25 cellular contexts compared by ENCODE assay signal in genomic region chr10:120368927-120369326, GRCh38.
"Had no signal": no experiment of that assay in that cellular context is flagged by ENCODE, and none has a peak within 500 bp of the region (broad histone marks: within the 10 kb centered on the region; RNA-seq: fewer than 3 reads in every experiment).

No MANE protein-coding gene starts in this region.

- H3K4me1 ChIP-seq: pancreas, prostate gland, right lobe of liver, sigmoid colon, stomach, testis, tibial artery, transverse colon, upper lobe of right lung, uterus had no signal

- ATAC-seq: naive thymus-derived CD8-positive, alpha-beta T cell; natural killer cell treated with Interleukin-12 subunit alpha and Interleukin-12 subunit beta and Interleukin-15 and Interleukin-18, amount 100 ng/mL, for 72 hours; pancreas; right cardiac atrium; stimulated activated effector memory CD8-positive, alpha-beta T cell treated with anti-CD3 and anti-CD28 coated beads, Interleukin-12 subunit alpha, Interleukin-12 subunit beta, amount 100 ng/mL, for 72 hours; stimulated activated naive B cell treated with anti-CD40 and anti-IgM and Interleukin-4, amounts not matched to agents 10 μg/mL and 1 μg/mL and 100 μg/mL, for 72 hours; upper lobe of right lung had no signal

- H3K36me3 ChIP-seq: neutrophil, pancreas, prostate gland, right lobe of liver, sigmoid colon, stomach, suprapubic skin, tibial artery, transverse colon, upper lobe of right lung, uterus had no signal

- H3K4me3 ChIP-seq: pancreas, prostate gland, right lobe of liver, sigmoid colon, stomach, suprapubic skin, testis, tibial artery, transverse colon, upper lobe of right lung, uterus had no signal

- DNase-seq: naive thymus-derived CD8-positive, alpha-beta T cell; nephron progenitor cell; nucleus accumbens; pancreas; right cardiac atrium; right lobe of liver; sigmoid colon; small intestine; stimulated activated CD4-positive, alpha-beta T cell treated with anti-CD3 and anti-CD28 coated beads, Interleukin-15, amount 100 ng/mL, for 24 hours; stimulated activated CD4-positive, alpha-beta T cell treated with anti-CD3 and anti-CD28 coated beads, Interleukin-2, amount 100 ng/mL, for 24 hours; stimulated activated CD4-positive, alpha-beta T cell treated with anti-CD3 and anti-CD28 coated beads, Interleukin-2, amount 100 ng/mL, for 48 hours; stimulated activated CD4-positive, alpha-beta T cell treated with anti-CD3 and anti-CD28 coated beads, Interleukin-4, amount 100 ng/mL, for 24 hours; stimulated activated naive B cell treated with anti-CD40 and anti-IgM and Interleukin-4, amounts not matched to agents 10 μg/mL and 1 μg/mL and 100 μg/mL, for 72 hours; stimulated activated naive CD4-positive, alpha-beta T cell treated with Interleukin-2 at 50 U/mL for 16 hours; stomach; testis; tibial artery; transverse colon; upper lobe of right lung; uterus had no signal

- H3K9me3 ChIP-seq: neutrophil, pancreas, prostate gland, right lobe of liver, sigmoid colon, stomach, suprapubic skin, testis, tibial artery, transverse colon, upper lobe of right lung, uterus had no signal

- H3K27ac ChIP-seq: neutrophil, pancreas, prostate gland, right lobe of liver, sigmoid colon, stomach, suprapubic skin, testis, tibial artery, transverse colon, upper lobe of right lung, uterus had no signal

- H3K27me3 ChIP-seq: neutrophil, pancreas, right lobe of liver, testis, tibial artery, upper lobe of right lung, uterus had no signal
